Comparison of ENCODE assay signal across 1 cellular context in the genomic region with DNA sequence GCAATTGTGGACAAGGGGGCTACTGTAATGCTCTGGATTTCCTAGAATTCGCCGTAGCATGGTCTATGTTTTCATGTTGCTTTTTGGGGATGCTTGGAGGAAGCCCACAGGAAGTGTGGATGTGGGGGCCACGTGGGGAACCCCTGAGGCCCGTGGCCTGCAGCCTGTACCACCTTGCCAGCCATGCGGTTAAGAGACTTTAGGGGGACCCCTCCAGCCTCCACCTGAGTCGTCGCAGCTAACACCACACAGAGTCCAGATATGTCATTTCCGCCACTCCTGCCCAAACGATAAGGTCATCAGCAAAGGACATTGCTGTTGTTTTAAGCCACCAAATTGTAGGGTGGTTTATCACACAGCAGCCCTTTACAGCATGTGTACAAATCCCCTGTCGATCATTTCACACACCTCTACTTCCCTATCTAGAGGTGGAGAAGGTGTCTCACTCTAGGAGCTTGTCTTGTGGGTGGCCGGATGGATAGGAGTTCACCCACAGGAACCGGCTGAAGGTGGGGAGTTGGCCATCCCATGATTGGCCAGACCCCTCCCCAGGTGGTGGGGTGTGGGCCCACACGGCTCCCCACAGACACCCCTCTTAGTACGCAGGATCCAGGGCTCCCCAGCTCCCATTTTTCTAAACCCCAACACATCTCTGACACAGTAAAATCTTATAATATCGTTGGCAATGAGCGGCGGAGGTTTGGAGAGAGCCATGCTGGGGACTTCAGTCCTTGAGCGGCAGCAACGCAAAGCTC.
TF ChIP-seq lines count a peak whose summit lies in the region.

No MANE protein-coding gene starts in this region.

TF ChIP-seq in H1, 55 proteins besides CTCF, POLR2A, EP300 and RAD21 (continued from another document):
- TF ChIP-seq TBP (IDR thresholded peaks at IDR 0.05; ENCODE audit: low read depth, low read length) (no peak), RBBP5 (IDR thresholded peaks at IDR 0.05; ENCODE audit: borderline replicate concordance, low read depth, low read length) (no peak), E2F6 (IDR thresholded peaks at IDR 0.05) (no peak), POU5F1 (IDR thresholded peaks at IDR 0.05; ENCODE audit: low read depth, low read length) (no peak), BACH1 (IDR thresholded peaks at IDR 0.05; ENCODE audit: low read length) (no peak), CHD2 (IDR thresholded peaks at IDR 0.05; ENCODE audit: low read length) (no peak), CEBPB (IDR thresholded peaks at IDR 0.05; ENCODE audit: low read depth, low read length) (no peak), JUND (IDR thresholded peaks at IDR 0.05; ENCODE audit: low read length) (no peak), CBX5 (IDR thresholded peaks at IDR 0.05; ENCODE audit: low read depth, low read length) (no peak), BRCA1 (IDR thresholded peaks at IDR 0.05; ENCODE audit: low read depth, low read length) (no peak), CHD7 (IDR thresholded peaks at IDR 0.05; ENCODE audit: insufficient replicate concordance, low read length) (no peak)
